14 cellular contexts compared by ENCODE assay signal in genomic region chr9:117448066-117448465, GRCh38. TPM values are rescaled to one million over a fixed set of nuclear protein-coding genes. Genes with fewer than 3 reads are reported as not detected.
DNase-seq lines count a peak whose midpoint lies in the region; TF ChIP-seq lines count a peak whose summit lies in the region.
"Had no signal": no experiment of that assay in that cellular context is flagged by ENCODE, and none has a peak within 500 bp of the region (broad histone marks: within the 10 kb centered on the region; RNA-seq: fewer than 3 reads in every experiment).

No MANE protein-coding gene starts in this region.

- peak overlapping the region; percentile 45 for H2AFZ ChIP-seq in neural progenitor cell (replicated peaks)

- DNase-seq in NCI-H2171 treated with DMSO at 0.1 percent for 48 hours (lab: John Stamatoyannopoulos, UW), result peak; percentile 54
- DNase-seq in NCI-H2171 (lab: John Stamatoyannopoulos, UW), result no peak
- peak; percentile 52 for DNase-seq in NCI-H1694 (lab: John Stamatoyannopoulos, UW)
- no peak for DNase-seq in chondrocyte (ENCODE audit: low spot score)
- peak; percentile 53 for DNase-seq in neural progenitor cell (ENCODE audit: low spot score)
- no peak for DNase-seq in adrenal gland
- DNase-seq in OCI-M2 (lab: John Stamatoyannopoulos, UW; ENCODE audit: unreplicated experiment), result no peak
- no peak for DNase-seq in substantia nigra (lab: John Stamatoyannopoulos, UW)
- DNase-seq: activated CD4-positive, alpha-beta T cell treated with anti-CD3 and anti-CD28 coated beads, Interleukin-2, amount 50 U/mL, for 4 hours; NCI-H2029 treated with DMSO at 0.1 percent for 48 hours had no signal

- H3K4me3 ChIP-seq in neural progenitor cell, result no peak overlapping the region
- H3K4me3 ChIP-seq in adrenal gland, result no peak overlapping the region
- H3K4me3 ChIP-seq: prostate gland, tibial nerve had no signal

- no peak overlapping the region for H3K4me3 Mint-ChIP-seq in chondrocyte (ENCODE audit: unreplicated experiment)
- H3K4me3 Mint-ChIP-seq in neural progenitor cell, result no peak overlapping the region
- H3K4me3 Mint-ChIP-seq: activated T-helper 17 cell treated with anti-CD3 and anti-CD28 coated beads, Interleukin-2, amount 50 U/mL, for 72 hours; T-helper 1 cell treated with Interleukin-12 subunit alpha and Interleukin-12 subunit beta and Interleukin-4 antibody, amounts not matched to agents 30 μg/mL and 1 μg/mL, for 36 hours had no signal

- no peaks in the 10 kb centered on the region for H3K36me3 Mint-ChIP-seq in chondrocyte (ENCODE audit: low read depth)
- H3K36me3 Mint-ChIP-seq in neural progenitor cell, result no peaks in the 10 kb centered on the region

- no peak overlapping the region for H3K9ac ChIP-seq in neural progenitor cell

- TF ChIP-seq CTCF in chondrocyte (IDR thresholded peaks at IDR 0.05) (peak; percentile 17), neural progenitor cell (IDR thresholded peaks at IDR 0.05) (peak; percentile 57), adrenal gland (IDR thresholded peaks at IDR 0.05) (peak in 1 of 6 experiments; percentile 16)

- no peak overlapping the region for H3K4me2 ChIP-seq in neural progenitor cell

- H4K20me1 ChIP-seq in neural progenitor cell (ENCODE audit: low read depth), result no peaks in the 10 kb centered on the region

- H3K79me2 ChIP-seq in neural progenitor cell (ENCODE audit: low read depth), result no peaks in the 10 kb centered on the region

- no peak for TF ChIP-seq POLR2A in adrenal gland (IDR thresholded peaks at IDR 0.05)

- WGBS in adrenal gland, 4 donors, result 52 to 61% (median 58%) methylated on average over 3 of the region's 3 CpGs

- H3K4me1 Mint-ChIP-seq in chondrocyte (ENCODE audit: low read depth) (no peaks in the 10 kb centered on the region), neural progenitor cell (no peaks in the 10 kb centered on the region)
- H3K4me1 Mint-ChIP-seq: activated T-helper 17 cell treated with anti-CD3 and anti-CD28 coated beads, Interleukin-2, amount 50 U/mL, for 72 hours had no signal

- no peak overlapping the region for H3K27ac Mint-ChIP-seq in chondrocyte (ENCODE audit: unreplicated experiment)
- no peak overlapping the region for H3K27ac Mint-ChIP-seq in neural progenitor cell
- H3K27ac Mint-ChIP-seq: activated T-helper 17 cell treated with anti-CD3 and anti-CD28 coated beads, Interleukin-2, amount 50 U/mL, for 72 hours; T-helper 1 cell treated with Interleukin-12 subunit alpha and Interleukin-12 subunit beta and Interleukin-4 antibody, amounts not matched to agents 30 μg/mL and 1 μg/mL, for 36 hours had no signal

- H3K27me3 ChIP-seq in neural progenitor cell (peaks cover 3% of the 10 kb centered on the region), adrenal gland (no peaks in the 10 kb centered on the region)
- H3K27me3 ChIP-seq: tibial nerve had no signal

- no peaks in the 10 kb centered on the region for H3K36me3 ChIP-seq in neural progenitor cell
- no peaks in the 10 kb centered on the region for H3K36me3 ChIP-seq in adrenal gland (replicated peaks in 1 of 2)
- H3K36me3 ChIP-seq: prostate gland, tibial nerve had no signal

- H3K9me3 ChIP-seq in neural progenitor cell (ENCODE audit: low read depth) (no peaks in the 10 kb centered on the region), adrenal gland (replicated peaks in 1 of 3) (no peaks in the 10 kb centered on the region)
- H3K9me3 ChIP-seq: prostate gland, tibial nerve had no signal

- no peaks in the 10 kb centered on the region for H3K9me3 Mint-ChIP-seq in chondrocyte (ENCODE audit: low read depth)
- H3K9me3 Mint-ChIP-seq in neural progenitor cell, result no peaks in the 10 kb centered on the region
- H3K9me3 Mint-ChIP-seq: activated T-helper 17 cell treated with anti-CD3 and anti-CD28 coated beads, Interleukin-2, amount 50 U/mL, for 72 hours; T-helper 1 cell treated with Interleukin-12 subunit alpha and Interleukin-12 subunit beta and Interleukin-4 antibody, amounts not matched to agents 30 μg/mL and 1 μg/mL, for 36 hours had no signal

- H3K27me3 Mint-ChIP-seq in chondrocyte (ENCODE audit: low read depth) (peaks cover 10% of the 10 kb centered on the region), neural progenitor cell (ENCODE audit: insufficient read depth, low read depth) (no peaks in the 10 kb centered on the region)
- H3K27me3 Mint-ChIP-seq: activated T-helper 17 cell treated with anti-CD3 and anti-CD28 coated beads, Interleukin-2, amount 50 U/mL, for 72 hours had no signal

- H3K4me1 ChIP-seq in neural progenitor cell (no peaks in the 10 kb centered on the region), adrenal gland (replicated peaks in 1 of 2) (no peaks in the 10 kb centered on the region)
- H3K4me1 ChIP-seq: prostate gland had no signal

- intact Hi-C loops in adrenal gland (cut with DNase I), result no loop called here

- H3K27ac ChIP-seq in neural progenitor cell, result no peak overlapping the region
- H3K27ac ChIP-seq in adrenal gland, result no peak overlapping the region
- no peak overlapping the region for H3K27ac ChIP-seq in substantia nigra (ENCODE audit: low read depth, low read length, poor library complexity, severe bottlenecking)
- H3K27ac ChIP-seq: prostate gland, tibial nerve had no signal

- H3F3A ChIP-seq in neural progenitor cell (ENCODE audit: low read depth), result no peaks in the 10 kb centered on the region

RNA-seq across cellular contexts. Expression of gene ASTN2, which starts 33.2 kb away (rescaled TPM):
- 3.2 to 5.4 TPM (median 3.6 TPM) in 3 replicates for total RNA-seq in chondrocyte
- total RNA-seq in neural progenitor cell (ENCODE audit: low replicate concordance), result 8.0 and 13.5 TPM in 2 replicates
- total RNA-seq in adrenal gland, result 10 to 100 TPM in 2 of 8 donors, 1 to 10 TPM in 6; 2.5 to 15.6 (median 7.3) TPM
- polyA plus RNA-seq in adrenal gland, result 1 to 10 TPM; 4.0 to 6.9 (median 6.7) TPM

Comparison
In these comparisons a context has a peak if more than half of its experiments do, and no peak if none do; other contexts are left out.
1. DNase-seq: peak in NCI-H2171 treated with DMSO at 0.1 percent for 48 hours (single experiment), NCI-H1694 (single experiment) and neural progenitor cell (single experiment); none in NCI-H2171 (single experiment), chondrocyte (single experiment), adrenal gland (0 of 7), OCI-M2 (single experiment) and substantia nigra (0 of 49).